In genomic region chr3:72554689-72555088, GRCh38 we compare ENCODE assay signal across 7 cellular contexts.
"Had no signal": no experiment of that assay in that cellular context is flagged by ENCODE, and none has a peak within 500 bp of the region (broad histone marks: within the 10 kb centered on the region; RNA-seq: fewer than 3 reads in every experiment).

No MANE protein-coding gene starts in this region.

- DNase-seq: IMR-90, KBM-7, KG1 had no signal

- FAIRE-seq: HTR-8/SVneo had no signal

- H3K9ac ChIP-seq: KMS-11 had no signal

- H3K27ac Mint-ChIP-seq: IgD-negative memory B cell had no signal

- H3K27ac ChIP-seq: HL-60, KMS-11 had no signal

- H3K4me3 Mint-ChIP-seq: IgD-negative memory B cell had no signal

- H3K4me2 ChIP-seq: KMS-11 had no signal

- H3K36me3 Mint-ChIP-seq: IgD-negative memory B cell had no signal
